27 cellular contexts compared by ENCODE assay signal in genomic region chr11:11383995-11384394, GRCh38. TPM values are rescaled to one million over a fixed set of nuclear protein-coding genes. Genes with fewer than 3 reads are reported as not detected.
"Had no signal": no experiment of that assay in that cellular context is flagged by ENCODE, and none has a peak within 500 bp of the region (broad histone marks: within the 10 kb centered on the region; RNA-seq: fewer than 3 reads in every experiment).

No MANE protein-coding gene starts in this region.

- DNase-seq: naive thymus-derived CD8-positive, alpha-beta T cell; nephron progenitor cell; nucleus accumbens; ovary; posterior cingulate gyrus; psoas muscle; right cardiac atrium; spleen; stimulated activated CD4-positive, alpha-beta T cell treated with anti-CD3 and anti-CD28 coated beads, Interleukin-12 subunit alpha, Interleukin-12 subunit beta, amount 100 ng/mL, for 4 hours; stimulated activated CD4-positive, alpha-beta T cell treated with anti-CD3 and anti-CD28 coated beads, Interleukin-1b, Interleukin-23, amount 100 ng/mL, for 48 hours; stimulated activated CD4-positive, alpha-beta T cell treated with anti-CD3 and anti-CD28 coated beads, Interleukin-4, amount 100 ng/mL, for 1 hour; stimulated activated CD4-positive, alpha-beta T cell treated with anti-CD3 and anti-CD28 coated beads, Interleukin-4, amount 100 ng/mL, for 4 hours; stimulated activated CD8-positive, alpha-beta memory T cell treated with anti-CD3 and anti-CD28 coated beads, Interleukin-4, amount 100 ng/mL, for 48 hours; stimulated activated naive CD4-positive, alpha-beta T cell; stimulated activated naive CD8-positive, alpha-beta T cell treated with anti-CD3 and anti-CD28 coated beads, Interleukin-15, amount 100 ng/mL, for 72 hours; stimulated activated naive CD8-positive, alpha-beta T cell treated with anti-CD3 and anti-CD28 coated beads, Interleukin-15, Interleukin-2, amounts not matched to agents 100 U/mL and 50 U/mL, for 24 hours; thyroid gland; upper lobe of left lung had no signal

- H3K27ac ChIP-seq: neutrophil, ovary, parathyroid adenoma, psoas muscle, skin epidermis, spleen, thoracic aorta, thyroid gland, tibial nerve, upper lobe of left lung, vagina had no signal

- ATAC-seq: naive thymus-derived CD8-positive, alpha-beta T cell; natural killer cell treated with Interleukin-12 subunit alpha and Interleukin-12 subunit beta and Interleukin-15 and Interleukin-18, amount 100 ng/mL, for 72 hours; psoas muscle; right cardiac atrium; sciatic nerve; stimulated activated memory B cell treated with anti-CD40 and anti-IgM and Interleukin-4, amounts not matched to agents 10 μg/mL and 1 μg/mL and 100 μg/mL, for 72 hours; stimulated activated naive CD8-positive, alpha-beta T cell treated with anti-CD3 and anti-CD28 coated beads, Interleukin-15, amount 100 ng/mL, for 72 hours; stimulated activated naive CD8-positive, alpha-beta T cell treated with anti-CD3 and anti-CD28 coated beads, Interleukin-15, Interleukin-2, amounts not matched to agents 100 U/mL and 50 U/mL, for 24 hours had no signal

RNA-seq across cellular contexts. Expression of gene CSNK2A3, which starts 30.9 kb away (rescaled TPM):
- total RNA-seq: natural killer cell treated with Interleukin-12 subunit alpha and Interleukin-12 subunit beta and Interleukin-15 and Interleukin-18, amount 100 ng/mL, for 72 hours had no signal
